Comparison of ENCODE assay signal across 8 cellular contexts in genomic region chr11:126352934-126353801, GRCh38. TPM values are rescaled to one million over a fixed set of nuclear protein-coding genes. Genes with fewer than 3 reads are reported as not detected.
DNase-seq lines count a peak whose midpoint lies in the region; ATAC-seq and TF ChIP-seq lines count a peak whose summit lies in the region.

No MANE protein-coding gene starts in this region.

- no peaks in the 10 kb centered on the region for H3K9me3 ChIP-seq in CD4-positive, alpha-beta memory T cell (ENCODE audit: control insufficient read depth in 1 of 2, low read length in 2 of 2)
- no peaks in the 10 kb centered on the region for H3K9me3 ChIP-seq in iPS-20b (ENCODE audit: insufficient read depth, low read depth, low read length)

- DNase-seq in CD4-positive, alpha-beta memory T cell, result no peak
- DNase-seq in WTC11 (ENCODE audit: low spot score) (no peak), NCI-H2227 (lab: John Stamatoyannopoulos, UW; ENCODE audit: unreplicated experiment) (no peak)

- no peaks in the 10 kb centered on the region for H3K9me3 Mint-ChIP-seq in CD4-positive, alpha-beta memory T cell
- H3K9me3 Mint-ChIP-seq in IgD-negative memory B cell (no peaks in the 10 kb centered on the region), WTC11 (no peaks in the 10 kb centered on the region)

- intact Hi-C loops in CD4-positive, alpha-beta memory T cell (cut with micrococcal nuclease), result no loop called here

- H3K4me1 Mint-ChIP-seq in CD4-positive, alpha-beta memory T cell, result peaks cover 15 to 38% (median 18%) of the 10 kb centered on the region in 4 donors
- peaks cover 4 to 7% (median 5%) of the 10 kb centered on the region in 3 donors for H3K4me1 Mint-ChIP-seq in IgD-negative memory B cell
- H3K4me1 Mint-ChIP-seq in WTC11, result peaks cover 48% of the 10 kb centered on the region

- peaks cover 20% of the 10 kb centered on the region for H3K4me1 ChIP-seq in CD4-positive, alpha-beta memory T cell (ENCODE audit: insufficient read depth, low read length)
- H3K4me1 ChIP-seq in iPS-20b (ENCODE audit: insufficient read depth, low read length), result peaks cover 14% of the 10 kb centered on the region

- H3K36me3 ChIP-seq in CD4-positive, alpha-beta memory T cell (ENCODE audit: insufficient read depth, low read length), result no peaks in the 10 kb centered on the region
- H3K36me3 ChIP-seq in iPS-20b (ENCODE audit: insufficient read depth, low read depth, low read length), result peaks cover 13% of the 10 kb centered on the region

- CTCF ChIA-PET in CD4-positive, alpha-beta memory T cell (lab: Charles Lee; ENCODE audit: partially characterized antibody), result interaction anchor here (1.1 kb wide), 1 partner anchor 127 kb away, joined by 3 read pairs; no protein-coding TSS in a partner anchor
- CTCF ChIA-PET in WTC11 (lab: Charles Lee), result interaction anchor here (0.6 to 2.9 kb wide), 5 partner anchors 13 to 150 kb away, joined by 3 to 16 read pairs (median 4); no protein-coding TSS in a partner anchor

- no peak overlapping the region for H3K4me3 ChIP-seq in CD4-positive, alpha-beta memory T cell (ENCODE audit: low read length in 2 of 2)
- peak overlapping the region; percentile 10; the same call in 1 of the 2 replicates for H3K4me3 ChIP-seq in iPS-20b (ENCODE audit: low read length)

- no peaks in the 10 kb centered on the region for H3K27me3 ChIP-seq in CD4-positive, alpha-beta memory T cell (ENCODE audit: insufficient read depth, low read length)
- H3K27me3 ChIP-seq in iPS-20b (ENCODE audit: insufficient read depth, low read length), result no peaks in the 10 kb centered on the region

- no peak for TF ChIP-seq CTCF in WTC11 (IDR thresholded peaks at IDR 0.05)

- H3K9ac ChIP-seq in iPS-20b (ENCODE audit: low read depth, low read length), result peak overlapping the region; percentile 38; the same call in 1 of the 2 replicates

- H3K27me3 Mint-ChIP-seq in CD4-positive, alpha-beta memory T cell, result no peaks in the 10 kb centered on the region
- H3K27me3 Mint-ChIP-seq in IgD-negative memory B cell, result peaks cover 2% of the 10 kb centered on the region
- no peaks in the 10 kb centered on the region for H3K27me3 Mint-ChIP-seq in WTC11 (ENCODE audit: low read depth)

- peaks cover 0 to 13% of the 10 kb centered on the region in 2 donors for H3K36me3 Mint-ChIP-seq in CD4-positive, alpha-beta memory T cell
- H3K36me3 Mint-ChIP-seq in IgD-negative memory B cell (peaks cover 5% of the 10 kb centered on the region), WTC11 (peaks cover 8% of the 10 kb centered on the region)

- H3K27ac ChIP-seq in CD4-positive, alpha-beta memory T cell (ENCODE audit: low read depth, low read length), result no peak overlapping the region
- H3K27ac ChIP-seq in iPS-20b (ENCODE audit: low read length), result no peak overlapping the region

- POLR2A ChIA-PET in CD4-positive, alpha-beta memory T cell (lab: Charles Lee; ENCODE audit: partially characterized antibody), result interaction anchor here (0.6 to 1.4 kb wide), 3 partner anchors 13 to 73 kb away, joined by 3 to 4 read pairs (median 4); partner anchors contain the start of gene DCPS
- POLR2A ChIA-PET in WTC11 (lab: Charles Lee), result interaction anchor here (0.6 to 1.3 kb wide), 3 partner anchors 16 to 32 kb away, joined by 3 to 4 read pairs (median 3); no protein-coding TSS in a partner anchor

- peak overlapping the region in 7 of 8 donors; percentile 33 to 65 (median 45) for H3K4me3 Mint-ChIP-seq in CD4-positive, alpha-beta memory T cell
- H3K4me3 Mint-ChIP-seq in IgD-negative memory B cell (peak overlapping the region in 3 of 4 donors; percentile 65 to 90 (median 69)), WTC11 (peak overlapping the region; percentile 60)

- peak overlapping the region in 5 of 7 donors; percentile 7 to 75 (median 32) for H3K27ac Mint-ChIP-seq in CD4-positive, alpha-beta memory T cell
- H3K27ac Mint-ChIP-seq in IgD-negative memory B cell, result peak overlapping the region in 1 of 3 donors; percentile 84
- H3K27ac Mint-ChIP-seq in WTC11, result peak overlapping the region; percentile 47

- ATAC-seq in WTC11 (no peak), HG02885 (IDR thresholded peaks at IDR 0.05; ENCODE audit: poor library complexity, unreplicated experiment) (no peak), GM18873 (IDR thresholded peaks at IDR 0.05; ENCODE audit: low FRiP score, unreplicated experiment) (no peak), GM21825 (IDR thresholded peaks at IDR 0.05; ENCODE audit: unreplicated experiment) (no peak)

TF ChIP-seq in WTC11, 78 proteins besides CTCF, POLR2A, EP300 and RAD21:
- peak; percentile 21; the same call in 1 of the 2 replicates for TF ChIP-seq JUN (CRISPR knock-in tag; IDR thresholded peaks at IDR 0.05)
- no peak for TF ChIP-seq HMGXB4 (CRISPR knock-in tag; IDR thresholded peaks at IDR 0.05)
- no peak for TF ChIP-seq CBFB (CRISPR knock-in tag; IDR thresholded peaks at IDR 0.05; ENCODE audit: low read depth)
- peak; percentile 98 for TF ChIP-seq ZNF512 (CRISPR knock-in tag; IDR thresholded peaks at IDR 0.05; ENCODE audit: borderline replicate concordance)
- no peak for TF ChIP-seq NFATC4 (CRISPR knock-in tag; IDR thresholded peaks at IDR 0.05)
- no peak for TF ChIP-seq TCF7 (CRISPR knock-in tag; IDR thresholded peaks at IDR 0.05; ENCODE audit: low read depth)
- TF ChIP-seq NR3C1 (CRISPR knock-in tag; conservative IDR thresholded peaks at IDR 0.05; ENCODE audit: low read depth), result no peak
- TF ChIP-seq NFE2L1 (CRISPR knock-in tag; IDR thresholded peaks at IDR 0.05), result peak; percentile 58; the same call in 1 of the 2 replicates
- TF ChIP-seq MAX (CRISPR knock-in tag; IDR thresholded peaks at IDR 0.05), result 0 out of 2 replicates have a peak, but pooled peaks have one; percentile 21

RNA-seq across cellular contexts. Expression of gene ST3GAL4, which starts 2.3 kb away (rescaled TPM):
- total RNA-seq in CD4-positive, alpha-beta memory T cell, result 1 to 10 TPM; 2.6 TPM
- 1 to 10 TPM; 4.6 to 5.9 TPM for polyA plus RNA-seq in CD4-positive, alpha-beta memory T cell
- 3.6 TPM for polyA plus RNA-seq in IgD-negative memory B cell
- 12.8 to 17.3 TPM (median 14.3 TPM) in 3 replicates for total RNA-seq in WTC11 (2021)

RNA-seq across cellular contexts. Expression of gene DCPS, which starts 49.3 kb away (rescaled TPM):
- 10 to 100 TPM; 20.2 to 21.2 TPM for total RNA-seq in CD4-positive, alpha-beta memory T cell
- 10 to 100 TPM; 40.3 to 48.0 TPM for polyA plus RNA-seq in CD4-positive, alpha-beta memory T cell
- polyA plus RNA-seq in IgD-negative memory B cell, result 76.9 TPM
- 26.2 to 30.9 TPM (median 29.4 TPM) in 3 replicates for total RNA-seq in WTC11 (2021)
